ENCODE assay signal across 1 cellular context in genomic region chr2:134835471-134835870, GRCh38.
TF ChIP-seq lines count a peak whose summit lies in the region.

No MANE protein-coding gene starts in this region.

TF ChIP-seq in WTC11, 78 proteins besides CTCF, POLR2A, EP300 and RAD21 (continued from another document):
- no peak for TF ChIP-seq ZNF512 (CRISPR knock-in tag; IDR thresholded peaks at IDR 0.05; ENCODE audit: borderline replicate concordance)
- no peak for TF ChIP-seq NR2C2 (CRISPR knock-in tag; IDR thresholded peaks at IDR 0.05)
TF ChIP-seq in WTC11: peak in this region for 1.
